In genomic region chr11:73931039-73931645, GRCh38 we compare ENCODE assay signal across 9 cellular contexts. TPM values are rescaled to one million over a fixed set of nuclear protein-coding genes. Genes with fewer than 3 reads are reported as not detected.
DNase-seq lines count a peak whose midpoint lies in the region; ATAC-seq, FAIRE-seq and TF ChIP-seq lines count a peak whose summit lies in the region.
"Had no signal": no experiment of that assay in that cellular context is flagged by ENCODE, and none has a peak within 500 bp of the region (broad histone marks: within the 10 kb centered on the region; RNA-seq: fewer than 3 reads in every experiment).

No MANE protein-coding gene starts in this region.

- peaks cover 0 to 2% (median 0%) of the 10 kb centered on the region in 8 donors for H3K9me3 Mint-ChIP-seq in CD4-positive, alpha-beta memory T cell
- peaks cover 2% of the 10 kb centered on the region for H3K9me3 Mint-ChIP-seq in astrocyte (ENCODE audit: unreplicated experiment)
- no peaks in the 10 kb centered on the region for H3K9me3 Mint-ChIP-seq in type B pancreatic cell
- H3K9me3 Mint-ChIP-seq: natural killer cell treated with Interleukin-12 subunit alpha and Interleukin-12 subunit beta and Interleukin-15 and Interleukin-18, amount 100 ng/mL, for 72 hours had no signal

- no peak overlapping the region for H3K4me2 ChIP-seq in astrocyte (ENCODE audit: low read length)

- no peaks in the 10 kb centered on the region for H3K4me1 Mint-ChIP-seq in CD4-positive, alpha-beta memory T cell
- H3K4me1 Mint-ChIP-seq in astrocyte (ENCODE audit: low read depth, unreplicated experiment) (no peaks in the 10 kb centered on the region), type B pancreatic cell (ENCODE audit: unreplicated experiment) (no peaks in the 10 kb centered on the region)

- FAIRE-seq in astrocyte (lab: Jason Lieb, UNC): peak; percentile 23

- H2AFZ ChIP-seq in astrocyte (ENCODE audit: low read depth, low read length): peak overlapping the region; percentile 54

- peaks cover 18% of the 10 kb centered on the region for H3K36me3 ChIP-seq in CD4-positive, alpha-beta memory T cell (ENCODE audit: insufficient read depth, low read length)
- H3K36me3 ChIP-seq in astrocyte (ENCODE audit: insufficient read depth, low read length): peaks cover 12% of the 10 kb centered on the region

- H3K27me3 Mint-ChIP-seq in CD4-positive, alpha-beta memory T cell: no peaks in the 10 kb centered on the region
- H3K27me3 Mint-ChIP-seq in astrocyte (ENCODE audit: low read depth, unreplicated experiment) (no peaks in the 10 kb centered on the region), type B pancreatic cell (no peaks in the 10 kb centered on the region)
- H3K27me3 Mint-ChIP-seq: natural killer cell treated with Interleukin-12 subunit alpha and Interleukin-12 subunit beta and Interleukin-15 and Interleukin-18, amount 100 ng/mL, for 72 hours had no signal

- POLR2A ChIA-PET in CD4-positive, alpha-beta memory T cell (lab: Charles Lee; ENCODE audit: partially characterized antibody): no interaction called here

- no peaks in the 10 kb centered on the region for H3K4me1 ChIP-seq in CD4-positive, alpha-beta memory T cell (ENCODE audit: insufficient read depth, low read length)
- no peaks in the 10 kb centered on the region for H3K4me1 ChIP-seq in astrocyte (ENCODE audit: insufficient read depth, low read length)

- no peak overlapping the region for H3K9ac ChIP-seq in astrocyte (ENCODE audit: low read length)

- H3K27ac Mint-ChIP-seq in CD4-positive, alpha-beta memory T cell: peak overlapping the region in 3 of 7 donors; percentile 10 to 35 (median 29)
- H3K27ac Mint-ChIP-seq in astrocyte (ENCODE audit: unreplicated experiment) (no peak overlapping the region), type B pancreatic cell (no peak overlapping the region)
- H3K27ac Mint-ChIP-seq: natural killer cell treated with Interleukin-12 subunit alpha and Interleukin-12 subunit beta and Interleukin-15 and Interleukin-18, amount 100 ng/mL, for 72 hours had no signal

- H3K9me3 ChIP-seq in CD4-positive, alpha-beta memory T cell (ENCODE audit: control insufficient read depth in 1 of 2, low read length in 2 of 2): no peaks in the 10 kb centered on the region
- no peaks in the 10 kb centered on the region for H3K9me3 ChIP-seq in astrocyte (ENCODE audit: insufficient read depth, low read depth, low read length)

- H4K20me1 ChIP-seq in astrocyte (ENCODE audit: insufficient read depth, low read length): no peaks in the 10 kb centered on the region

- ATAC-seq in HG03565 (IDR thresholded peaks at IDR 0.05; ENCODE audit: unreplicated experiment) (no peak), HG02884 (IDR thresholded peaks at IDR 0.05; ENCODE audit: unreplicated experiment) (no peak)

- no peaks in the 10 kb centered on the region for H3K79me2 ChIP-seq in astrocyte (ENCODE audit: insufficient read depth, low read length)

- CTCF ChIA-PET in CD4-positive, alpha-beta memory T cell (lab: Charles Lee; ENCODE audit: partially characterized antibody): interaction anchor here (1.3 kb wide), 1 partner anchor 306 kb away, joined by 4 read pairs; no protein-coding TSS in a partner anchor

- H3K36me3 Mint-ChIP-seq in CD4-positive, alpha-beta memory T cell: peaks cover 37 to 56% of the 10 kb centered on the region in 2 donors
- H3K36me3 Mint-ChIP-seq in astrocyte (ENCODE audit: low read depth, unreplicated experiment) (peaks cover 9% of the 10 kb centered on the region), type B pancreatic cell (peaks cover 18% of the 10 kb centered on the region)

- H3K27me3 ChIP-seq in CD4-positive, alpha-beta memory T cell (ENCODE audit: insufficient read depth, low read length): no peaks in the 10 kb centered on the region
- no peaks in the 10 kb centered on the region for H3K27me3 ChIP-seq in astrocyte (ENCODE audit: insufficient read depth, low read length)

- DNase-seq in CD4-positive, alpha-beta memory T cell: peak in 4 of 5 donors; percentile 4 to 16 (median 13)
- DNase-seq in H4 (ENCODE audit: low spot score): peak; percentile 58
- peak; percentile 84 for DNase-seq in NCI-H2227 (lab: John Stamatoyannopoulos, UW; ENCODE audit: unreplicated experiment)
- DNase-seq in astrocyte (ENCODE audit: low read depth): peak; percentile 65
- peak; percentile 88 for DNase-seq in iris pigment epithelial cell (ENCODE audit: low read depth)
- DNase-seq in type B pancreatic cell (ENCODE audit: extremely low spot score, unreplicated experiment): no peak

- H3K27ac ChIP-seq in CD4-positive, alpha-beta memory T cell (ENCODE audit: low read depth, low read length): no peak overlapping the region
- no peak overlapping the region for H3K27ac ChIP-seq in astrocyte (ENCODE audit: low read depth, low read length)

- TF ChIP-seq CTCF in astrocyte (IDR thresholded peaks at IDR 0.05; ENCODE audit: insufficient read depth, low read depth, low read length) (peak; percentile 43), type B pancreatic cell (conservative IDR thresholded peaks at IDR 0.05) (peak; percentile 65)

- no peak overlapping the region for H3K4me3 ChIP-seq in CD4-positive, alpha-beta memory T cell (ENCODE audit: low read length in 2 of 2)
- H3K4me3 ChIP-seq in astrocyte (ENCODE audit: insufficient read depth, low read depth, low read length): no peak overlapping the region

- intact Hi-C loops in CD4-positive, alpha-beta memory T cell (cut with micrococcal nuclease): no loop called here

- H3K4me3 Mint-ChIP-seq in CD4-positive, alpha-beta memory T cell: no peak overlapping the region
- no peak overlapping the region for H3K4me3 Mint-ChIP-seq in astrocyte (ENCODE audit: unreplicated experiment)
- no peak overlapping the region for H3K4me3 Mint-ChIP-seq in type B pancreatic cell
- H3K4me3 Mint-ChIP-seq: natural killer cell treated with Interleukin-12 subunit alpha and Interleukin-12 subunit beta and Interleukin-15 and Interleukin-18, amount 100 ng/mL, for 72 hours had no signal

RNA-seq across cellular contexts. Expression of gene DNAJB13, which starts 19.7 kb away (rescaled TPM):
- under 1 TPM; 0.23 to 0.30 TPM for total RNA-seq in CD4-positive, alpha-beta memory T cell
- polyA plus RNA-seq in CD4-positive, alpha-beta memory T cell: under 1 TPM in 1 of 2 donors, not detected in 1; 0.53 TPM
- total RNA-seq in H4 (2014; rRNA removed; shearing (Covaris generic)): not detected in 2 replicates
- total RNA-seq in astrocyte (1.2 and 1.3 TPM in 2 replicates), type B pancreatic cell (ENCODE audit: low replicate concordance) (2.8 TPM in 1 of 2 replicates, not detected in the other)

RNA-seq across cellular contexts. Expression of gene UCP2, which starts 51.5 kb away (rescaled TPM):
- 100 to 1,000 TPM; 325 to 336 TPM for total RNA-seq in CD4-positive, alpha-beta memory T cell
- polyA plus RNA-seq in CD4-positive, alpha-beta memory T cell: 1,000 to 10,000 TPM in 1 of 2 donors, 100 to 1,000 TPM in 1; 910 to 1,459 TPM
- 0.35 and 3.7 TPM in 2 replicates for total RNA-seq in H4 (2014; rRNA removed; shearing (Covaris generic))
- total RNA-seq in astrocyte (57.9 and 83.0 TPM in 2 replicates), type B pancreatic cell (ENCODE audit: low replicate concordance) (70.4 and 104 TPM in 2 replicates)

RNA-seq across cellular contexts. Expression of gene PAAF1, which starts 54.3 kb away (rescaled TPM):
- 10 to 100 TPM; 18.8 to 19.1 TPM for total RNA-seq in CD4-positive, alpha-beta memory T cell
- 10 to 100 TPM; 17.5 to 21.8 TPM for polyA plus RNA-seq in CD4-positive, alpha-beta memory T cell
- total RNA-seq in H4 (2014; rRNA removed; shearing (Covaris generic)): 13.0 TPM in 2 replicates
- total RNA-seq in astrocyte (14.2 and 15.6 TPM in 2 replicates), type B pancreatic cell (ENCODE audit: low replicate concordance) (22.5 and 30.7 TPM in 2 replicates)

RNA-seq across cellular contexts. Expression of gene COA4, which starts 54.5 kb away (rescaled TPM):
- total RNA-seq in CD4-positive, alpha-beta memory T cell: 10 to 100 TPM; 59.0 to 61.4 TPM
- 10 to 100 TPM; 56.8 to 57.4 TPM for polyA plus RNA-seq in CD4-positive, alpha-beta memory T cell
- total RNA-seq in H4 (2014; rRNA removed; shearing (Covaris generic)): 90.4 and 139 TPM in 2 replicates
- total RNA-seq in astrocyte (55.9 and 59.0 TPM in 2 replicates), type B pancreatic cell (ENCODE audit: low replicate concordance) (58.5 and 61.7 TPM in 2 replicates)

Comparison
In these comparisons a context has a peak if more than half of its experiments do, and no peak if none do; other contexts are left out.
1. RNA of gene UCP2, which starts 51.5 kb away (total RNA-seq): 325 to 336 TPM in CD4-positive, alpha-beta memory T cell, 57.9 to 83.0 TPM in astrocyte and 70.4 to 104 TPM in type B pancreatic cell; 0.35 to 3.7 TPM in H4; every median in the first group is over 10 times any median in the second.